ENCODE assay signal across 16 cellular contexts in the genomic region with DNA sequence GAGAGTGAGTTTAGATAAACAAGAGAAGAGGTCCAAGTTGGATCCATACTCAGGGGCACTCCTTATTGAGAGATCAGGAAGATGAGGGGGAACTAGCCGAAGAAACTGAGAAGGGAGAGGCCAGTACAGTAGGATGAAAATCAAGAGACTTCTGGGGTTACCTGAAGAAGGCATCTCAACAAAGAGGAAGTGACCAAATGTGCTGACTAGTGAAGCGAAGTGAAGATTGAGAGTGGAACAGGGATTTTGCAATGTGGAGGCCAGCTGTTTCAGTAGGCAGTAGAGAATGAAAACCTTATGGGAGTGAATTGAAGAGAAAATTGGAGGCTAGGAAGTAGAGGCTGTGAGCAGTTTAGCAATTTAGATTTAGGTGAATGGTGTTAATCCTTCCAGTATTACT.
"Had no signal": no experiment of that assay in that cellular context is flagged by ENCODE, and none has a peak within 500 bp of the region (broad histone marks: within the 10 kb centered on the region; RNA-seq: fewer than 3 reads in every experiment).

No MANE protein-coding gene starts in this region.

- H3K9me3 Mint-ChIP-seq: activated T-helper 1 cell treated with anti-CD3 and anti-CD28 coated beads, Interleukin-12 subunit alpha, Interleukin-12 subunit beta, Interleukin-2, Interleukin-4 antibody, amounts not matched to agents 30 ng/mL and 10 ng/mL and 1 ng/mL, durations not matched to agents 14 hours and 24 hours and 36 hours; mesothelial cell of epicardium had no signal

- H3K4me3 Mint-ChIP-seq: activated T-helper 1 cell treated with anti-CD3 and anti-CD28 coated beads, Interleukin-12 subunit alpha, Interleukin-12 subunit beta, Interleukin-2, Interleukin-4 antibody, amounts not matched to agents 30 ng/mL and 10 ng/mL and 1 ng/mL, durations not matched to agents 14 hours and 24 hours and 36 hours; mesothelial cell of epicardium had no signal

- H3K27ac Mint-ChIP-seq: activated T-helper 1 cell treated with anti-CD3 and anti-CD28 coated beads, Interleukin-12 subunit alpha, Interleukin-12 subunit beta, Interleukin-2, Interleukin-4 antibody, amounts not matched to agents 30 ng/mL and 10 ng/mL and 1 ng/mL, durations not matched to agents 14 hours and 24 hours and 36 hours; mesothelial cell of epicardium had no signal

- H3K27ac ChIP-seq: adrenal gland, colonic mucosa, lower lobe of right lung, neutrophil, uterus had no signal

- H3K4me1 Mint-ChIP-seq: mesothelial cell of epicardium had no signal

- H3K9me3 ChIP-seq: adrenal gland, colonic mucosa, lower lobe of right lung, neutrophil, uterus had no signal

- H3K27me3 ChIP-seq: adrenal gland, colonic mucosa, neutrophil, uterus had no signal

- ATAC-seq: lower lobe of right lung had no signal

- DNase-seq: activated CD4-positive, alpha-beta T cell treated with anti-CD3 and anti-CD28 coated beads for 1 hour; activated CD4-positive, alpha-beta T cell treated with anti-CD3 and anti-CD28 coated beads, Interleukin-2, amount 50 U/mL, for 48 hours; activated CD8-positive, alpha-beta memory T cell treated with anti-CD3 and anti-CD28 coated beads, Interleukin-2, amount 50 U/mL, for 4 hours; activated naive CD4-positive, alpha-beta T cell; adrenal gland; caudate nucleus; colonic mucosa; effector CD4-positive, alpha-beta T cell; hypothalamus; lower lobe of right lung; stimulated activated CD4-positive, alpha-beta T cell treated with anti-CD3 and anti-CD28 coated beads, Interleukin-15, amount 100 ng/mL, for 24 hours; stimulated activated CD4-positive, alpha-beta T cell treated with anti-CD3 and anti-CD28 coated beads, Interleukin-4, amount 100 ng/mL, for 24 hours; uterus had no signal
